In the genomic region with DNA sequence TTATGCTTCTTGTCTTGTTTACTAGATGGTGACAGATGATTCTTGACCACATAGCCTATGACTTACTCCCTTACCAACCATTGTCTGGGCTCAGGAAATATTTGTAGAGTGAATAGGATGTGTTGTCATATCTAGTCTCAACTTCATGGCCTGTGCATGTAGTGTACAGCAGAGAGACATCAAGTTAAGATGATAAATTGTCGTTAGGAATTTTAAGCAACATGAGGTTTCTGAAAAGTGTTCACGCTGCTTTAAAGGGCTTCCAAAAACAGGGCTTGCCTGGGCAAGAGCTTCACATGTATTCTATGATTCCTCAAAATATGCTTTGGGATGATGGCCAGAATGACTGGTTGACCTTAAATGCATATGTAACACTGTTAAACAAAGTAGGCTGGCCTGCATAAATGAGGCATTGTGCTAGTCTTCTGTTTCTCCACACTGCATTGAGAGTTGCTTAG, we compare ENCODE assay signal across 14 cellular contexts.
DNase-seq lines count a peak whose midpoint lies in the region; ATAC-seq and TF ChIP-seq lines count a peak whose summit lies in the region.
"Had no signal": no experiment of that assay in that cellular context is flagged by ENCODE, and none has a peak within 500 bp of the region (broad histone marks: within the 10 kb centered on the region; RNA-seq: fewer than 3 reads in every experiment).

No MANE protein-coding gene starts in this region.

- no peaks in the 10 kb centered on the region for H3K79me2 ChIP-seq in PC-3 (ENCODE audit: low read length)

- no peaks in the 10 kb centered on the region; the same call in 1 of the 2 replicates for H3K9me2 ChIP-seq in PC-3 (replicated peaks; ENCODE audit: low read length)

- H3K9me3 ChIP-seq in PC-3 (ENCODE audit: low read length), result no peaks in the 10 kb centered on the region
- no peaks in the 10 kb centered on the region for H3K9me3 ChIP-seq in gastrocnemius medialis

- no peak overlapping the region for H3K4me3 ChIP-seq in PC-3 (ENCODE audit: low read length)
- no peak overlapping the region for H3K4me3 ChIP-seq in gastrocnemius medialis

- H3K27ac ChIP-seq in PC-3 (ENCODE audit: low read length), result peak overlapping the region; percentile 58
- no peak overlapping the region for H3K27ac ChIP-seq in gastrocnemius medialis
- H3K27ac ChIP-seq: KMS-11 had no signal

- CTCF ChIA-PET in PC-3 (lab: Charles Lee), result interaction anchor here (0.6 kb wide), 1 partner anchor 45 kb away, joined by 4 read pairs; no protein-coding TSS in a partner anchor

- H3K4me1 Mint-ChIP-seq in nephron progenitor cell, result no peaks in the 10 kb centered on the region
- H3K4me1 Mint-ChIP-seq: activated CD4-positive, alpha-beta T cell treated with anti-CD3 and anti-CD28 coated beads, Interleukin-2, amount 10 ng/mL, durations not matched to agents 24 days and 14 days had no signal

- H3K36me3 ChIP-seq in PC-3 (ENCODE audit: low read depth, low read length) (no peaks in the 10 kb centered on the region), gastrocnemius medialis (no peaks in the 10 kb centered on the region)

- TF ChIP-seq CTCF in PC-3 (conservative IDR thresholded peaks at IDR 0.05; ENCODE audit: low read depth, low read length) (no peak), gastrocnemius medialis (IDR thresholded peaks at IDR 0.05 in 4 of 5, conservative IDR thresholded peaks at IDR 0.05 in 1 of 5) (no peak), nephron progenitor cell (IDR thresholded peaks at IDR 0.05) (no peak)

- intact Hi-C loops in PC-3 (cut with micrococcal nuclease), result no loop called here
- intact Hi-C loops in gastrocnemius medialis (cut with DNase I; ENCODE audit: low total_unique reads), result no loop called here

- TF ChIP-seq POLR2A in gastrocnemius medialis (IDR thresholded peaks at IDR 0.05), result no peak

- ATAC-seq in PC-3, result peak; percentile 99
- no peak for ATAC-seq in gastrocnemius medialis
- ATAC-seq: stimulated activated naive CD8-positive, alpha-beta T cell treated with anti-CD3 and anti-CD28 coated beads, Interleukin-15, Interleukin-2, amounts not matched to agents 100 U/mL and 50 U/mL, for 24 hours had no signal

- no peak overlapping the region for H3K4me3 Mint-ChIP-seq in nephron progenitor cell
- H3K4me3 Mint-ChIP-seq: activated CD4-positive, alpha-beta T cell treated with anti-CD3 and anti-CD28 coated beads, Interleukin-2, amount 10 ng/mL, durations not matched to agents 24 days and 14 days had no signal

- no peak overlapping the region for H3K27ac Mint-ChIP-seq in nephron progenitor cell
- H3K27ac Mint-ChIP-seq: activated CD4-positive, alpha-beta T cell treated with anti-CD3 and anti-CD28 coated beads, Interleukin-2, amount 10 ng/mL, durations not matched to agents 24 days and 14 days had no signal

- in situ Hi-C loops in gastrocnemius medialis (cut with MboI; ENCODE audit: low sequenced_read_pairs in 4 of 4), result no loop called here

- H3F3A ChIP-seq in PC-3 (ENCODE audit: low read length, unreplicated experiment), result no peaks in the 10 kb centered on the region

- BruUV-seq in PC-3 (replicated peaks; lab: Mats Ljungman, UMichigan), result no TSS peak

- 0 out of 2 replicates have a peak overlapping the region, but pooled peaks have one; percentile 9 for H2AFZ ChIP-seq in PC-3 (ENCODE audit: low read length)

- peak; percentile 24 for DNase-seq in COLO829 (ENCODE audit: low spot score)
- DNase-seq in PC-3, result peak; percentile 86
- DNase-seq in dermis microvascular lymphatic vessel endothelial cell (ENCODE audit: low read depth in 2 of 2), result peak; percentile 50 to 75
- peak; percentile 67 to 87 for DNase-seq in lung microvascular endothelial cell (ENCODE audit: low read depth in 2 of 2)
- DNase-seq in UCSD-AML1 (lab: John Stamatoyannopoulos, UW; ENCODE audit: unreplicated experiment), result no peak
- DNase-seq in gastrocnemius medialis, result no peak
- no peak for DNase-seq in nephron progenitor cell
- no peak for DNase-seq in DMS153 treated with DMSO at 0.1 percent for 48 hours (lab: John Stamatoyannopoulos, UW; ENCODE audit: unreplicated experiment)
- DNase-seq: activated CD4-positive, alpha-beta T cell treated with anti-CD3 and anti-CD28 coated beads, Interleukin-2, amount 10 ng/mL, durations not matched to agents 24 days and 14 days; AML-193; DMS79 treated with DMSO at 0.1 percent for 48 hours; NCI-H187; stimulated activated naive CD8-positive, alpha-beta T cell treated with anti-CD3 and anti-CD28 coated beads, Interleukin-15, Interleukin-2, amounts not matched to agents 100 U/mL and 50 U/mL, for 24 hours had no signal

- POLR2A ChIA-PET in PC-3 (lab: Charles Lee; ENCODE audit: unreplicated experiment), result no interaction called here

- no peaks in the 10 kb centered on the region for H3K27me3 ChIP-seq in PC-3 (ENCODE audit: low read length)
- H3K27me3 ChIP-seq in gastrocnemius medialis, result no peaks in the 10 kb centered on the region

- H3K36me3 Mint-ChIP-seq in nephron progenitor cell (ENCODE audit: low read depth), result no peaks in the 10 kb centered on the region

- no peaks in the 10 kb centered on the region for H4K20me1 ChIP-seq in PC-3 (ENCODE audit: low read length)

- H3K4me2 ChIP-seq in PC-3 (ENCODE audit: low read length), result peak overlapping the region; percentile 55
- H3K4me2 ChIP-seq: KMS-11 had no signal

- peaks cover 15% of the 10 kb centered on the region for H3K4me1 ChIP-seq in PC-3 (ENCODE audit: insufficient read depth, low read length)
- H3K4me1 ChIP-seq in gastrocnemius medialis, result peaks cover 0 to 5% of the 10 kb centered on the region in 2 donors

- no peak overlapping the region for H3K9ac ChIP-seq in PC-3 (ENCODE audit: low read length)
- H3K9ac ChIP-seq: KMS-11 had no signal

- H3K9me3 Mint-ChIP-seq in nephron progenitor cell, result no peaks in the 10 kb centered on the region
- H3K9me3 Mint-ChIP-seq: activated CD4-positive, alpha-beta T cell treated with anti-CD3 and anti-CD28 coated beads, Interleukin-2, amount 10 ng/mL, durations not matched to agents 24 days and 14 days had no signal

- peaks cover 3% of the 10 kb centered on the region for H3K27me3 Mint-ChIP-seq in nephron progenitor cell (ENCODE audit: low read depth, poor library complexity)
- H3K27me3 Mint-ChIP-seq: activated CD4-positive, alpha-beta T cell treated with anti-CD3 and anti-CD28 coated beads, Interleukin-2, amount 10 ng/mL, durations not matched to agents 24 days and 14 days had no signal

Comparison
In these comparisons a context has a peak if more than half of its experiments do, and no peak if none do; other contexts are left out.
1. DNase-seq: peak in COLO829 (single experiment), PC-3 (single experiment), dermis microvascular lymphatic vessel endothelial cell (2 of 2) and lung microvascular endothelial cell (2 of 2); none in UCSD-AML1 (single experiment), gastrocnemius medialis (0 of 2), nephron progenitor cell (single experiment) and DMS153 treated with DMSO at 0.1 percent for 48 hours (single experiment).